ENCODE assay signal across 13 cellular contexts in genomic region chr14:96145116-96145864, GRCh38. TPM values are rescaled to one million over a fixed set of nuclear protein-coding genes. Genes with fewer than 3 reads are reported as not detected.
DNase-seq lines count a peak whose midpoint lies in the region; ATAC-seq and TF ChIP-seq lines count a peak whose summit lies in the region.
"Had no signal": no experiment of that assay in that cellular context is flagged by ENCODE, and none has a peak within 500 bp of the region (broad histone marks: within the 10 kb centered on the region; RNA-seq: fewer than 3 reads in every experiment).

No MANE protein-coding gene starts in this region.

- no peaks in the 10 kb centered on the region for H3K4me1 ChIP-seq in A673 (ENCODE audit: insufficient read depth, low read length, poor library complexity, severe bottlenecking)

- POLR2A ChIA-PET in A673 (lab: Charles Lee; ENCODE audit: low non-redundant PET), result no interaction called here

- H3K27me3 ChIP-seq in dorsolateral prefrontal cortex (peaks cover 0 to 3% (median 0%) of the 10 kb centered on the region in 45 donors), A673 (replicated peaks; ENCODE audit: insufficient read depth, low read depth, low read length, poor library complexity) (no peaks in the 10 kb centered on the region)

- H3K27ac ChIP-seq in dorsolateral prefrontal cortex, result peak overlapping the region in 51 of 59 donors; percentile 16 to 94 (median 71)
- no peak overlapping the region for H3K27ac ChIP-seq in A673 (ENCODE audit: low read depth, low read length, poor library complexity, severe bottlenecking)

- CTCF ChIA-PET in A673 (lab: Charles Lee), result no interaction called here

- ATAC-seq in GM18868 (IDR thresholded peaks at IDR 0.05; ENCODE audit: unreplicated experiment) (no peak), HG02571 (IDR thresholded peaks at IDR 0.05; ENCODE audit: unreplicated experiment) (no peak)
- ATAC-seq: naive thymus-derived CD8-positive, alpha-beta T cell had no signal

- no TSS peak for BruUV-seq in A673 (replicated peaks; lab: Mats Ljungman, UMichigan)

- intact Hi-C loops in dorsolateral prefrontal cortex (cut with DNase I) (loop anchor here in 1 of 2 donors (5.0 kb wide), 1 partner anchor 57 kb away; the partner anchor contains the start of gene BDKRB2), A673 (cut with micrococcal nuclease; ENCODE audit: unreplicated experiment) (no loop called here)

- no peaks in the 10 kb centered on the region for H3K36me3 ChIP-seq in A673 (ENCODE audit: insufficient read depth, low read length, poor library complexity, severe bottlenecking)

- no peak for TF ChIP-seq CTCF in dorsolateral prefrontal cortex (IDR thresholded peaks at IDR 0.05 in 54 of 56, conservative IDR thresholded peaks at IDR 0.05 in 2 of 56; ENCODE audit: low read depth in 1 of 56, partially characterized antibody in 56 of 56)
- no peak for TF ChIP-seq CTCF in A673 (conservative IDR thresholded peaks at IDR 0.05; ENCODE audit: low read depth, low read length)

- H3K9me3 ChIP-seq in A673 (ENCODE audit: low read depth, low read length, poor library complexity, severe bottlenecking), result peaks cover 9% of the 10 kb centered on the region

- H3K4me3 ChIP-seq in dorsolateral prefrontal cortex (peak overlapping the region in 1 of 59 donors; percentile 3), A673 (ENCODE audit: low read depth, low read length, poor library complexity, severe bottlenecking) (no peak overlapping the region)

- peak; percentile 8 for DNase-seq in A172 (ENCODE audit: low spot score)
- peak; percentile 87 for DNase-seq in M059J (ENCODE audit: low read depth)
- DNase-seq in dorsolateral prefrontal cortex, result no peak
- peak; percentile 30 for DNase-seq in myocyte (ENCODE audit: low read depth)
- DNase-seq in LoVo (ENCODE audit: low spot score), result no peak
- DNase-seq in A673 (ENCODE audit: low spot score), result no peak
- DNase-seq: activated CD4-positive, alpha-beta T cell treated with anti-CD3 and anti-CD28 coated beads, Interleukin-2, amount 50 U/mL, for 4 hours; activated naive CD4-positive, alpha-beta T cell; effector CD8-positive, alpha-beta T cell; naive thymus-derived CD8-positive, alpha-beta T cell; NCI-H1105 treated with DMSO at 0.1 percent for 48 hours had no signal

RNA-seq across cellular contexts. Expression of gene BDKRB2, which starts 59.3 kb away (rescaled TPM):
- 0.89 and 0.93 TPM in 2 replicates for total RNA-seq in A172 (2014; rRNA removed; shearing (Covaris generic))
- 2.6 and 3.8 TPM in 2 replicates for total RNA-seq in M059J (2014; rRNA removed; shearing (Covaris generic))
- total RNA-seq in dorsolateral prefrontal cortex (1 to 10 TPM in 73 of 120 experiments, under 1 TPM in 47; 0.23 to 3.5 (median 1.1) TPM), myocyte (0.19 and 0.26 TPM in 2 replicates), A673 (2021) (0.21 and 0.31 TPM in 2 replicates)
- 0.23 TPM for polyA plus RNA-seq in myocyte (2012)
- total RNA-seq: naive thymus-derived CD8-positive, alpha-beta T cell had no signal
- polyA plus RNA-seq: naive thymus-derived CD8-positive, alpha-beta T cell had no signal

Comparison
In these comparisons a context has a peak if more than half of its experiments do, and no peak if none do; other contexts are left out.
1. DNase-seq: peak in A172 (single experiment), M059J (single experiment) and myocyte (single experiment); none in dorsolateral prefrontal cortex (0 of 10), LoVo (single experiment) and A673 (single experiment).